24 cellular contexts compared by ENCODE assay signal in the genomic region with DNA sequence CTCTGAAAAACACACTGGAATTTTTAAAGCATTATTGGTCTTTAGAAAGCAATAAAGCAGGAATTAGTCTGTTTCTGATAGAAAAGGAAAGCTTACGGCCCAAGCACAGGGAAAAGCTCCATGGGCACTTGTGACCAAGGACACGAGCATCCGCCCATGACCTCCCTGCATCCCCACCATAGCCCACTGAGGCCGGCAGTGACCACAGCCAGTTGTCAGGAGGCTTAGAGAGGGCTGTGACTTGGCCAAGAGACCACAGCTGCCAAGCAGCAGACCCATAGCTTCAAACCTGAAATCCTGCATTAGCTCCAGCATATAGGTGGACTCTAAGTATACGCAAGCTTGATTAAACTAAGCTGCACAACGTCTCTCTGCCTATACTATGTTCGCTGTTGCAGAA.
"Had no signal": no experiment of that assay in that cellular context is flagged by ENCODE, and none has a peak within 500 bp of the region (broad histone marks: within the 10 kb centered on the region; RNA-seq: fewer than 3 reads in every experiment).

No MANE protein-coding gene starts in this region.

- H3K4me3 Mint-ChIP-seq: naive B cell had no signal

- H3K27me3 ChIP-seq: dorsolateral prefrontal cortex, esophagus muscularis mucosa, foreskin keratinocyte, gastroesophageal sphincter, heart right ventricle, hepatocyte, left lung had no signal

- H3K4me2 ChIP-seq: hepatocyte had no signal

- H3K36me3 Mint-ChIP-seq: immature natural killer cell, naive B cell had no signal

- H3K9me3 ChIP-seq: esophagus muscularis mucosa, gastroesophageal sphincter, heart right ventricle, left lung, lower lobe of right lung had no signal

- H3K4me3 ChIP-seq: coronary artery, dorsolateral prefrontal cortex, esophagus muscularis mucosa, gastroesophageal sphincter, heart right ventricle, hepatocyte, left lung, lower lobe of right lung had no signal

- DNase-seq: dermis blood vessel endothelial cell; dorsolateral prefrontal cortex; effector CD4-positive, alpha-beta T cell; effector memory CD4-positive, alpha-beta T cell; foreskin keratinocyte; head of caudate nucleus; heart right ventricle; hypothalamus; immature natural killer cell; islet precursor cell; left cardiac atrium; left lung; left ventricle myocardium superior; lower lobe of right lung; mesendoderm; midbrain; naive B cell had no signal

- H3K9me3 Mint-ChIP-seq: immature natural killer cell, naive B cell had no signal

- H3K27ac ChIP-seq: coronary artery, dorsolateral prefrontal cortex, esophagus muscularis mucosa, foreskin keratinocyte, gastroesophageal sphincter, heart right ventricle, hepatocyte, left lung, lower lobe of right lung had no signal

- H3K27me3 Mint-ChIP-seq: naive B cell had no signal

- H3K36me3 ChIP-seq: esophagus muscularis mucosa, gastroesophageal sphincter, heart right ventricle, left lung, lower lobe of right lung had no signal

- H2AFZ ChIP-seq: hepatocyte had no signal

- ATAC-seq: foreskin keratinocyte, gastroesophageal sphincter, heart right ventricle, left cardiac atrium, left lung, left ventricle myocardium superior, lower lobe of right lung had no signal

- FAIRE-seq: colon, endothelial cell of umbilical vein, frontal cortex had no signal
